ENCODE assay signal across 8 cellular contexts in genomic region chr1:173205146-173206051, GRCh38.
DNase-seq lines count a peak whose midpoint lies in the region; FAIRE-seq and TF ChIP-seq lines count a peak whose summit lies in the region.

No MANE protein-coding gene starts in this region.

- no peaks in the 10 kb centered on the region for H3K9me3 ChIP-seq in tibial artery

- no peak for FAIRE-seq in HTR-8/SVneo (lab: Jason Lieb, UNC)

- H3K27me3 Mint-ChIP-seq in T-helper 1 cell treated with Interleukin-12 subunit alpha and Interleukin-12 subunit beta and Interleukin-4 antibody, amounts not matched to agents 30 μg/mL and 1 μg/mL, for 36 hours (ENCODE audit: low read depth), result peaks cover 36% of the 10 kb centered on the region

- no peak for TF ChIP-seq CTCF in tibial artery (IDR thresholded peaks at IDR 0.05)

- H3K27ac Mint-ChIP-seq in T-helper 1 cell treated with Interleukin-12 subunit alpha and Interleukin-12 subunit beta and Interleukin-4 antibody, amounts not matched to agents 30 μg/mL and 1 μg/mL, for 36 hours, result peak overlapping the region; percentile 64

- H3K36me3 Mint-ChIP-seq in T-helper 1 cell treated with Interleukin-12 subunit alpha and Interleukin-12 subunit beta and Interleukin-4 antibody, amounts not matched to agents 30 μg/mL and 1 μg/mL, for 36 hours (ENCODE audit: low read depth), result peaks cover 2% of the 10 kb centered on the region

- H3K4me1 ChIP-seq in tibial artery, result peaks cover 0 to 17% (median 9%) of the 10 kb centered on the region in 4 donors

- H3K4me1 Mint-ChIP-seq in T-helper 1 cell treated with Interleukin-12 subunit alpha and Interleukin-12 subunit beta and Interleukin-4 antibody, amounts not matched to agents 30 μg/mL and 1 μg/mL, for 36 hours (ENCODE audit: low read depth), result peaks cover 32% of the 10 kb centered on the region

- H3K4me3 ChIP-seq in tibial artery, result no peak overlapping the region

- intact Hi-C loops in tibial artery (cut with DNase I; ENCODE audit: low total_unique reads), result loop anchor here (5.0 kb wide), 1 partner anchor 458 kb away; no protein-coding TSS in a partner anchor

- no peaks in the 10 kb centered on the region for H3K27me3 ChIP-seq in tibial artery

- H3K36me3 ChIP-seq in tibial artery, result no peaks in the 10 kb centered on the region

- peak; percentile 64 for DNase-seq in activated CD8-positive, alpha-beta memory T cell treated with anti-CD3 and anti-CD28 coated beads for 24 hours
- no peak for DNase-seq in activated CD8-positive, alpha-beta memory T cell treated with anti-CD3 and anti-CD28 coated beads, Interleukin-2, amount 50 U/mL, for 4 hours
- DNase-seq in fibroblast of gingiva (ENCODE audit: low read depth), result peak; percentile 51
- DNase-seq in stimulated activated naive CD4-positive, alpha-beta T cell treated with Interleukin-2 at 50 U/mL for 16 hours (lab: John Stamatoyannopoulos, UW), result peak; percentile 5
- no peak for DNase-seq in NCI-H2107 (lab: John Stamatoyannopoulos, UW)
- DNase-seq in HTR-8/SVneo (ENCODE audit: insufficient read length, low spot score), result no peak
- no peak for DNase-seq in tibial artery

- H3K9me3 Mint-ChIP-seq in T-helper 1 cell treated with Interleukin-12 subunit alpha and Interleukin-12 subunit beta and Interleukin-4 antibody, amounts not matched to agents 30 μg/mL and 1 μg/mL, for 36 hours, result no peaks in the 10 kb centered on the region

- H3K4me3 Mint-ChIP-seq in T-helper 1 cell treated with Interleukin-12 subunit alpha and Interleukin-12 subunit beta and Interleukin-4 antibody, amounts not matched to agents 30 μg/mL and 1 μg/mL, for 36 hours, result peak overlapping the region; percentile 68

- H3K27ac ChIP-seq in tibial artery, result no peak overlapping the region

Comparison
In these comparisons a context has a peak if more than half of its experiments do, and no peak if none do; other contexts are left out.
1. DNase-seq: peak in activated CD8-positive, alpha-beta memory T cell treated with anti-CD3 and anti-CD28 coated beads for 24 hours (single experiment), fibroblast of gingiva (single experiment) and stimulated activated naive CD4-positive, alpha-beta T cell treated with Interleukin-2 at 50 U/mL for 16 hours (single experiment); none in activated CD8-positive, alpha-beta memory T cell treated with anti-CD3 and anti-CD28 coated beads, Interleukin-2, amount 50 U/mL, for 4 hours (single experiment), NCI-H2107 (single experiment), HTR-8/SVneo (single experiment) and tibial artery (0 of 2).